19 cellular contexts compared by ENCODE assay signal in the genomic region with DNA sequence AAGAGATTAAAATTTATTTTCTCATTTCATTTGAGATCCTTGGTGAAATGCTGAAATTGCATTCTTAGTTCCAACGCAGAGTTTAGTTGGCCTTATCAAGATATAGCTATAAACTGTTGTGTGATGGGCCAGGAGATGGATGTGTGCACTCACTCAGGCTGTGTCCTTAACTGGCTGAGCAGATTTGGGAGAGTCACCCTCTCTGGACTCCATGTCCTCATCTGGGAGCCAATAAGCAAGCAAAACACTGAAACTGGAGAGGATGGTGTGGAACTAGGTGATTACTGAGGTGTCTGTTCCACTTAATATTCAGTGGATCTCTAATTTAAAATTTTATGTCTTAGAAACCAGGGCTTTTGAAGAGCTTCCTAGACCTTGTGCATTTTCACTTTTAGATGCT.
"Had no signal": no experiment of that assay in that cellular context is flagged by ENCODE, and none has a peak within 500 bp of the region (broad histone marks: within the 10 kb centered on the region; RNA-seq: fewer than 3 reads in every experiment).

No MANE protein-coding gene starts in this region.

- H3K27me3 ChIP-seq: MG63 had no signal

- H3K36me3 ChIP-seq: MG63 had no signal

- DNase-seq: Karpas-422, KG1, MG63, NCI-H1092, NCI-H1105 treated with DMSO at 0.1 percent for 48 hours, NCI-H1417 treated with DMSO at 0.1 percent for 48 hours, NCI-H146, NCI-H1694 treated with DMSO at 0.1 percent for 48 hours, NCI-H1930, NCI-H2081, NCI-H2107, NCI-H2227 treated with DMSO at 0.1 percent for 48 hours, NCI-H526 treated with DMSO at 0.1 percent for 48 hours, NCI-H748 treated with DMSO at 0.1 percent for 48 hours, Right ventricle myocardium superior, RPMI8226, SIG-M5, SK-N-SH, SW 1271 had no signal

- H3K9me3 ChIP-seq: MG63, SK-N-SH had no signal

- H3K4me3 ChIP-seq: MG63 had no signal
